28 cellular contexts compared by ENCODE assay signal in genomic region chr10:89184638-89185037, GRCh38. TPM values are rescaled to one million over a fixed set of nuclear protein-coding genes. Genes with fewer than 3 reads are reported as not detected.
"Had no signal": no experiment of that assay in that cellular context is flagged by ENCODE, and none has a peak within 500 bp of the region (broad histone marks: within the 10 kb centered on the region; RNA-seq: fewer than 3 reads in every experiment).

No MANE protein-coding gene starts in this region.

- ATAC-seq: Panc1, PC-3, T-cell had no signal

- DNase-seq: Karpas-422, KG1, MG63, NCI-H1092, NCI-H1105 treated with DMSO at 0.1 percent for 48 hours, NCI-H1417 treated with DMSO at 0.1 percent for 48 hours, NCI-H146, NCI-H1694 treated with DMSO at 0.1 percent for 48 hours, NCI-H2029, NCI-H2081 treated with DMSO at 0.1 percent for 48 hours, NCI-H2171, NCI-H226, NCI-H446, NCI-H510A, NCI-H524 treated with DMSO at 0.1 percent for 48 hours, NCI-H69, NCI-H774, PC-3, SHP77, SK-N-SH, SW 1271, T-cell had no signal

- H3K36me3 Mint-ChIP-seq: T-cell had no signal

- H3K9ac ChIP-seq: SK-N-SH had no signal

- FAIRE-seq: HTR-8/SVneo had no signal

- H3K27ac Mint-ChIP-seq: T-cell had no signal

- H3K4me2 ChIP-seq: SK-N-SH had no signal

- H3K27me3 ChIP-seq: MG63 had no signal

- H3K27ac ChIP-seq: HL-60, RWPE1 had no signal

- H3K9me3 Mint-ChIP-seq: T-cell had no signal

- H3K4me3 Mint-ChIP-seq: T-cell had no signal

- H3K4me3 ChIP-seq: MG63 had no signal

RNA-seq across cellular contexts. Expression of gene CH25H, which starts 22.5 kb away (rescaled TPM):
- total RNA-seq: OCI-LY7, PC-3, SK-MEL-5 had no signal
- polyA plus RNA-seq: SK-N-SH had no signal
